2 cellular contexts compared by ENCODE assay signal in the genomic region with DNA sequence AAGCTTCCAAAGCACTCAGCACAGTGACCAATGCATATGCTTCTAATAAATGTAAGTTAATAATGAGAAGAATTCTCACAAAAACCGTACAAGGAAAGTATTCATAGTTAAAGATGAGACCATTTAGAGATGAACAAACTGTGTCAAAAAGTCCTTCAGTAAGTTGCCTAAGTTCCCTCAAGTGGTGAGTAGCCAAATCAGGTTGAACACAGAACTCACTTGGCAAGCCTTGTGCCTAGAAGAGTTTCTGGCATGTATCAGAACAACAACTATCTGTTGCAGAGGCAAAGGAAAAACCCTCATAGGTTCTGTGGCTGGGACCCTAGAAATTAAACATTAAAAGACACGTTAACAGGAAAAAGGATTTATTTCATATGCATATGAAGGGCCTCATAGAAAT.
TF ChIP-seq lines count a peak whose summit lies in the region.

No MANE protein-coding gene starts in this region.

TF ChIP-seq in A549, 52 proteins besides CTCF, POLR2A, EP300 and RAD21:
- TF ChIP-seq MAZ (IDR thresholded peaks at IDR 0.05; ENCODE audit: borderline replicate concordance, low read depth, low read length) (no peak), GATA3 (IDR thresholded peaks at IDR 0.05; ENCODE audit: borderline replicate concordance) (no peak)

TF ChIP-seq in WTC11, 78 proteins besides CTCF, POLR2A, EP300 and RAD21:
- TF ChIP-seq ZNF138 (CRISPR knock-in tag; conservative IDR thresholded peaks at IDR 0.05): no peak
- TF ChIP-seq OVOL2 (CRISPR knock-in tag; IDR thresholded peaks at IDR 0.05; ENCODE audit: borderline replicate concordance): no peak
- TF ChIP-seq, protein P1, sequence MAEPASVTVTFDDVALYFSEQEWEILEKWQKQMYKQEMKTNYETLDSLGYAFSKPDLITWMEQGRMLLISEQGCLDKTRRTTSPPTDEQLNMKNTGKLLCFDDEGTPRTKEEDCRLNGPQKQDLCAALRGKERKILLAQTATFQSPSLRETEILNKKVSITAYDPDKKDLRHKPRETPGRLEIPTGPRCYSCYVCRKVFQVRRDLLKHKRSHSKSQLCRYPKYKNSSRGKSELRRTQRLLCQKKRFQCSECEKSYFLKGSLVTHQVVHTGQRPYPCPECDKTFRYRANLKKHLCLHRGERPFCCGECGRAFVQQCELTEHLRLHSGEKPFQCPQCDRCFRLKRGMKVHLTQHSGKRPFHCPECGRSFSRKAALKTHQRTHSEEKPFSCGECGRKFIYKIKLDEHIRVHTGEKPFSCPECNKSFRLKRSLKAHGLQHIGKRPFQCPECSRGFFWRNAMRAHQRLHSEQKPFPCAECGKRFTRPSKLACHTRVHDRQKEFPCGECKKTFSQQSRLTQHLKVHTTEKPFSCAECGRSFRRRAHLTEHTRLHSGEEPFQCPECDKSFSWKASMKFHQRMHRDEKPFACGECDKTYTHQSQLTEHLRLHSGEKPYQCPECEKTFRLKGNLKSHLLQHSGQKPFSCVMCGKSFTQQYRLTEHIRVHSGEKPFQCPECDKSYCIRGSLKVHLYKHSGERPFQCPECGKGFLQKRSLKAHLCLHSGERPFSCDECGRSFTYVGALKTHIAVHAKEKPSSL (CRISPR knock-in tag; conservative IDR thresholded peaks at IDR 0.05): no peak
- no peak for TF ChIP-seq ZNF232 (CRISPR knock-in tag; IDR thresholded peaks at IDR 0.05)
- TF ChIP-seq, protein P2, sequence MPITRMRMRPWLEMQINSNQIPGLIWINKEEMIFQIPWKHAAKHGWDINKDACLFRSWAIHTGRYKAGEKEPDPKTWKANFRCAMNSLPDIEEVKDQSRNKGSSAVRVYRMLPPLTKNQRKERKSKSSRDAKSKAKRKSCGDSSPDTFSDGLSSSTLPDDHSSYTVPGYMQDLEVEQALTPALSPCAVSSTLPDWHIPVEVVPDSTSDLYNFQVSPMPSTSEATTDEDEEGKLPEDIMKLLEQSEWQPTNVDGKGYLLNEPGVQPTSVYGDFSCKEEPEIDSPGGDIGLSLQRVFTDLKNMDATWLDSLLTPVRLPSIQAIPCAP (CRISPR knock-in tag; IDR thresholded peaks at IDR 0.05): no peak
- TF ChIP-seq ZBTB21 (CRISPR knock-in tag; IDR thresholded peaks at IDR 0.05; ENCODE audit: borderline replicate concordance): no peak
- TF ChIP-seq, protein P3, sequence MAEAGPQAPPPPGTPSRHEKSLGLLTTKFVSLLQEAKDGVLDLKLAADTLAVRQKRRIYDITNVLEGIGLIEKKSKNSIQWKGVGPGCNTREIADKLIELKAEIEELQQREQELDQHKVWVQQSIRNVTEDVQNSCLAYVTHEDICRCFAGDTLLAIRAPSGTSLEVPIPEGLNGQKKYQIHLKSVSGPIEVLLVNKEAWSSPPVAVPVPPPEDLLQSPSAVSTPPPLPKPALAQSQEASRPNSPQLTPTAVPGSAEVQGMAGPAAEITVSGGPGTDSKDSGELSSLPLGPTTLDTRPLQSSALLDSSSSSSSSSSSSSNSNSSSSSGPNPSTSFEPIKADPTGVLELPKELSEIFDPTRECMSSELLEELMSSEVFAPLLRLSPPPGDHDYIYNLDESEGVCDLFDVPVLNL (CRISPR knock-in tag; IDR thresholded peaks at IDR 0.05; ENCODE audit: borderline replicate concordance, low read depth): no peak
- TF ChIP-seq GTF2I (CRISPR knock-in tag; conservative IDR thresholded peaks at IDR 0.05): no peak
- TF ChIP-seq, protein P4, sequence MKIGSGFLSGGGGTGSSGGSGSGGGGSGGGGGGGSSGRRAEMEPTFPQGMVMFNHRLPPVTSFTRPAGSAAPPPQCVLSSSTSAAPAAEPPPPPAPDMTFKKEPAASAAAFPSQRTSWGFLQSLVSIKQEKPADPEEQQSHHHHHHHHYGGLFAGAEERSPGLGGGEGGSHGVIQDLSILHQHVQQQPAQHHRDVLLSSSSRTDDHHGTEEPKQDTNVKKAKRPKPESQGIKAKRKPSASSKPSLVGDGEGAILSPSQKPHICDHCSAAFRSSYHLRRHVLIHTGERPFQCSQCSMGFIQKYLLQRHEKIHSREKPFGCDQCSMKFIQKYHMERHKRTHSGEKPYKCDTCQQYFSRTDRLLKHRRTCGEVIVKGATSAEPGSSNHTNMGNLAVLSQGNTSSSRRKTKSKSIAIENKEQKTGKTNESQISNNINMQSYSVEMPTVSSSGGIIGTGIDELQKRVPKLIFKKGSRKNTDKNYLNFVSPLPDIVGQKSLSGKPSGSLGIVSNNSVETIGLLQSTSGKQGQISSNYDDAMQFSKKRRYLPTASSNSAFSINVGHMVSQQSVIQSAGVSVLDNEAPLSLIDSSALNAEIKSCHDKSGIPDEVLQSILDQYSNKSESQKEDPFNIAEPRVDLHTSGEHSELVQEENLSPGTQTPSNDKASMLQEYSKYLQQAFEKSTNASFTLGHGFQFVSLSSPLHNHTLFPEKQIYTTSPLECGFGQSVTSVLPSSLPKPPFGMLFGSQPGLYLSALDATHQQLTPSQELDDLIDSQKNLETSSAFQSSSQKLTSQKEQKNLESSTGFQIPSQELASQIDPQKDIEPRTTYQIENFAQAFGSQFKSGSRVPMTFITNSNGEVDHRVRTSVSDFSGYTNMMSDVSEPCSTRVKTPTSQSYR (CRISPR knock-in tag; IDR thresholded peaks at IDR 0.05): no peak
- TF ChIP-seq, protein P5, sequence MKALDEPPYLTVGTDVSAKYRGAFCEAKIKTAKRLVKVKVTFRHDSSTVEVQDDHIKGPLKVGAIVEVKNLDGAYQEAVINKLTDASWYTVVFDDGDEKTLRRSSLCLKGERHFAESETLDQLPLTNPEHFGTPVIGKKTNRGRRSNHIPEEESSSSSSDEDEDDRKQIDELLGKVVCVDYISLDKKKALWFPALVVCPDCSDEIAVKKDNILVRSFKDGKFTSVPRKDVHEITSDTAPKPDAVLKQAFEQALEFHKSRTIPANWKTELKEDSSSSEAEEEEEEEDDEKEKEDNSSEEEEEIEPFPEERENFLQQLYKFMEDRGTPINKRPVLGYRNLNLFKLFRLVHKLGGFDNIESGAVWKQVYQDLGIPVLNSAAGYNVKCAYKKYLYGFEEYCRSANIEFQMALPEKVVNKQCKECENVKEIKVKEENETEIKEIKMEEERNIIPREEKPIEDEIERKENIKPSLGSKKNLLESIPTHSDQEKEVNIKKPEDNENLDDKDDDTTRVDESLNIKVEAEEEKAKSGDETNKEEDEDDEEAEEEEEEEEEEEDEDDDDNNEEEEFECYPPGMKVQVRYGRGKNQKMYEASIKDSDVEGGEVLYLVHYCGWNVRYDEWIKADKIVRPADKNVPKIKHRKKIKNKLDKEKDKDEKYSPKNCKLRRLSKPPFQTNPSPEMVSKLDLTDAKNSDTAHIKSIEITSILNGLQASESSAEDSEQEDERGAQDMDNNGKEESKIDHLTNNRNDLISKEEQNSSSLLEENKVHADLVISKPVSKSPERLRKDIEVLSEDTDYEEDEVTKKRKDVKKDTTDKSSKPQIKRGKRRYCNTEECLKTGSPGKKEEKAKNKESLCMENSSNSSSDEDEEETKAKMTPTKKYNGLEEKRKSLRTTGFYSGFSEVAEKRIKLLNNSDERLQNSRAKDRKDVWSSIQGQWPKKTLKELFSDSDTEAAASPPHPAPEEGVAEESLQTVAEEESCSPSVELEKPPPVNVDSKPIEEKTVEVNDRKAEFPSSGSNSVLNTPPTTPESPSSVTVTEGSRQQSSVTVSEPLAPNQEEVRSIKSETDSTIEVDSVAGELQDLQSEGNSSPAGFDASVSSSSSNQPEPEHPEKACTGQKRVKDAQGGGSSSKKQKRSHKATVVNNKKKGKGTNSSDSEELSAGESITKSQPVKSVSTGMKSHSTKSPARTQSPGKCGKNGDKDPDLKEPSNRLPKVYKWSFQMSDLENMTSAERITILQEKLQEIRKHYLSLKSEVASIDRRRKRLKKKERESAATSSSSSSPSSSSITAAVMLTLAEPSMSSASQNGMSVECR (CRISPR knock-in tag; IDR thresholded peaks at IDR 0.05; ENCODE audit: borderline replicate concordance): no peak
- TF ChIP-seq, protein P6, sequence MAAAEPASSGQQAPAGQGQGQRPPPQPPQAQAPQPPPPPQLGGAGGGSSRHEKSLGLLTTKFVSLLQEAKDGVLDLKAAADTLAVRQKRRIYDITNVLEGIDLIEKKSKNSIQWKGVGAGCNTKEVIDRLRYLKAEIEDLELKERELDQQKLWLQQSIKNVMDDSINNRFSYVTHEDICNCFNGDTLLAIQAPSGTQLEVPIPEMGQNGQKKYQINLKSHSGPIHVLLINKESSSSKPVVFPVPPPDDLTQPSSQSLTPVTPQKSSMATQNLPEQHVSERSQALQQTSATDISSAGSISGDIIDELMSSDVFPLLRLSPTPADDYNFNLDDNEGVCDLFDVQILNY (CRISPR knock-in tag; IDR thresholded peaks at IDR 0.05): no peak
- TF ChIP-seq, protein P7, sequence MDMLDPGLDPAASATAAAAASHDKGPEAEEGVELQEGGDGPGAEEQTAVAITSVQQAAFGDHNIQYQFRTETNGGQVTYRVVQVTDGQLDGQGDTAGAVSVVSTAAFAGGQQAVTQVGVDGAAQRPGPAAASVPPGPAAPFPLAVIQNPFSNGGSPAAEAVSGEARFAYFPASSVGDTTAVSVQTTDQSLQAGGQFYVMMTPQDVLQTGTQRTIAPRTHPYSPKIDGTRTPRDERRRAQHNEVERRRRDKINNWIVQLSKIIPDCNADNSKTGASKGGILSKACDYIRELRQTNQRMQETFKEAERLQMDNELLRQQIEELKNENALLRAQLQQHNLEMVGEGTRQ (CRISPR knock-in tag; IDR thresholded peaks at IDR 0.05): no peak
- TF ChIP-seq, protein P8, sequence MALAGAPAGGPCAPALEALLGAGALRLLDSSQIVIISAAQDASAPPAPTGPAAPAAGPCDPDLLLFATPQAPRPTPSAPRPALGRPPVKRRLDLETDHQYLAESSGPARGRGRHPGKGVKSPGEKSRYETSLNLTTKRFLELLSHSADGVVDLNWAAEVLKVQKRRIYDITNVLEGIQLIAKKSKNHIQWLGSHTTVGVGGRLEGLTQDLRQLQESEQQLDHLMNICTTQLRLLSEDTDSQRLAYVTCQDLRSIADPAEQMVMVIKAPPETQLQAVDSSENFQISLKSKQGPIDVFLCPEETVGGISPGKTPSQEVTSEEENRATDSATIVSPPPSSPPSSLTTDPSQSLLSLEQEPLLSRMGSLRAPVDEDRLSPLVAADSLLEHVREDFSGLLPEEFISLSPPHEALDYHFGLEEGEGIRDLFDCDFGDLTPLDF (CRISPR knock-in tag; IDR thresholded peaks at IDR 0.05): no peak
- TF ChIP-seq NFYB (CRISPR knock-in tag; conservative IDR thresholded peaks at IDR 0.05; ENCODE audit: low read depth): no peak
- no peak for TF ChIP-seq SMAD3 (CRISPR knock-in tag; IDR thresholded peaks at IDR 0.05; ENCODE audit: borderline replicate concordance)
- no peak for TF ChIP-seq ELF4 (CRISPR knock-in tag; IDR thresholded peaks at IDR 0.05; ENCODE audit: low read depth)
- no peak for TF ChIP-seq PRRX2 (CRISPR knock-in tag; IDR thresholded peaks at IDR 0.05)
- TF ChIP-seq, protein P9, sequence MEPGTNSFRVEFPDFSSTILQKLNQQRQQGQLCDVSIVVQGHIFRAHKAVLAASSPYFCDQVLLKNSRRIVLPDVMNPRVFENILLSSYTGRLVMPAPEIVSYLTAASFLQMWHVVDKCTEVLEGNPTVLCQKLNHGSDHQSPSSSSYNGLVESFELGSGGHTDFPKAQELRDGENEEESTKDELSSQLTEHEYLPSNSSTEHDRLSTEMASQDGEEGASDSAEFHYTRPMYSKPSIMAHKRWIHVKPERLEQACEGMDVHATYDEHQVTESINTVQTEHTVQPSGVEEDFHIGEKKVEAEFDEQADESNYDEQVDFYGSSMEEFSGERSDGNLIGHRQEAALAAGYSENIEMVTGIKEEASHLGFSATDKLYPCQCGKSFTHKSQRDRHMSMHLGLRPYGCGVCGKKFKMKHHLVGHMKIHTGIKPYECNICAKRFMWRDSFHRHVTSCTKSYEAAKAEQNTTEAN (CRISPR knock-in tag; IDR thresholded peaks at IDR 0.05): no peak
TF ChIP-seq in WTC11: peak in this region for 0.
